In genomic region chr10:79346388-79347225, GRCh38 we compare ENCODE assay signal across 1 cellular context.
A peak's percentile ranks its signal among the peaks of the same experiment; 100 is the strongest.
TF ChIP-seq lines count a peak whose summit lies in the region.

No MANE protein-coding gene starts in this region.

TF ChIP-seq in HEK293, 187 proteins besides CTCF, POLR2A, EP300 and RAD21 (continued from another document):
- TF ChIP-seq, protein P1, sequence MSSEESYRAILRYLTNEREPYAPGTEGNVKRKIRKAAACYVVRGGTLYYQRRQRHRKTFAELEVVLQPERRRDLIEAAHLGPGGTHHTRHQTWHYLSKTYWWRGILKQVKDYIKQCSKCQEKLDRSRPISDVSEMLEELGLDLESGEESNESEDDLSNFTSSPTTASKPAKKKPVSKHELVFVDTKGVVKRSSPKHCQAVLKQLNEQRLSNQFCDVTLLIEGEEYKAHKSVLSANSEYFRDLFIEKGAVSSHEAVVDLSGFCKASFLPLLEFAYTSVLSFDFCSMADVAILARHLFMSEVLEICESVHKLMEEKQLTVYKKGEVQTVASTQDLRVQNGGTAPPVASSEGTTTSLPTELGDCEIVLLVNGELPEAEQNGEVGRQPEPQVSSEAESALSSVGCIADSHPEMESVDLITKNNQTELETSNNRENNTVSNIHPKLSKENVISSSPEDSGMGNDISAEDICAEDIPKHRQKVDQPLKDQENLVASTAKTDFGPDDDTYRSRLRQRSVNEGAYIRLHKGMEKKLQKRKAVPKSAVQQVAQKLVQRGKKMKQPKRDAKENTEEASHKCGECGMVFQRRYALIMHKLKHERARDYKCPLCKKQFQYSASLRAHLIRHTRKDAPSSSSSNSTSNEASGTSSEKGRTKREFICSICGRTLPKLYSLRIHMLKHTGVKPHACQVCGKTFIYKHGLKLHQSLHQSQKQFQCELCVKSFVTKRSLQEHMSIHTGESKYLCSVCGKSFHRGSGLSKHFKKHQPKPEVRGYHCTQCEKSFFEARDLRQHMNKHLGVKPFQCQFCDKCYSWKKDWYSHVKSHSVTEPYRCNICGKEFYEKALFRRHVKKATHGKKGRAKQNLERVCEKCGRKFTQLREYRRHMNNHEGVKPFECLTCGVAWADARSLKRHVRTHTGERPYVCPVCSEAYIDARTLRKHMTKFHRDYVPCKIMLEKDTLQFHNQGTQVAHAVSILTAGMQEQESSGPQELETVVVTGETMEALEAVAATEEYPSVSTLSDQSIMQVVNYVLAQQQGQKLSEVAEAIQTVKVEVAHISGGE (tag by site-specific recombination; conservative IDR thresholded peaks at IDR 0.05; ENCODE audit: low read depth): 0 out of 2 replicates have a peak, but pooled peaks have one; percentile 36
- peak; percentile 68 for TF ChIP-seq GLIS2 (tag by site-specific recombination; IDR thresholded peaks at IDR 0.05)
- TF ChIP-seq ZNF341 (tag by site-specific recombination; IDR thresholded peaks at IDR 0.05; ENCODE audit: low read depth): no peak
- no peak for TF ChIP-seq ZNF175 (tag by site-specific recombination; IDR thresholded peaks at IDR 0.05)
- TF ChIP-seq, protein P2, sequence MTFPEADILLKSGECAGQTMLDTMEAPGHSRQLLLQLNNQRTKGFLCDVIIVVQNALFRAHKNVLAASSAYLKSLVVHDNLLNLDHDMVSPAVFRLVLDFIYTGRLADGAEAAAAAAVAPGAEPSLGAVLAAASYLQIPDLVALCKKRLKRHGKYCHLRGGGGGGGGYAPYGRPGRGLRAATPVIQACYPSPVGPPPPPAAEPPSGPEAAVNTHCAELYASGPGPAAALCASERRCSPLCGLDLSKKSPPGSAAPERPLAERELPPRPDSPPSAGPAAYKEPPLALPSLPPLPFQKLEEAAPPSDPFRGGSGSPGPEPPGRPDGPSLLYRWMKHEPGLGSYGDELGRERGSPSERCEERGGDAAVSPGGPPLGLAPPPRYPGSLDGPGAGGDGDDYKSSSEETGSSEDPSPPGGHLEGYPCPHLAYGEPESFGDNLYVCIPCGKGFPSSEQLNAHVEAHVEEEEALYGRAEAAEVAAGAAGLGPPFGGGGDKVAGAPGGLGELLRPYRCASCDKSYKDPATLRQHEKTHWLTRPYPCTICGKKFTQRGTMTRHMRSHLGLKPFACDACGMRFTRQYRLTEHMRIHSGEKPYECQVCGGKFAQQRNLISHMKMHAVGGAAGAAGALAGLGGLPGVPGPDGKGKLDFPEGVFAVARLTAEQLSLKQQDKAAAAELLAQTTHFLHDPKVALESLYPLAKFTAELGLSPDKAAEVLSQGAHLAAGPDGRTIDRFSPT (tag by site-specific recombination; IDR thresholded peaks at IDR 0.05): no peak
- no peak for TF ChIP-seq HOXD13 (CRISPR knock-in tag; IDR thresholded peaks at IDR 0.05; ENCODE audit: borderline replicate concordance)
- no peak for TF ChIP-seq IKZF3 (tag by site-specific recombination; IDR thresholded peaks at IDR 0.05)
- TF ChIP-seq, protein P3, sequence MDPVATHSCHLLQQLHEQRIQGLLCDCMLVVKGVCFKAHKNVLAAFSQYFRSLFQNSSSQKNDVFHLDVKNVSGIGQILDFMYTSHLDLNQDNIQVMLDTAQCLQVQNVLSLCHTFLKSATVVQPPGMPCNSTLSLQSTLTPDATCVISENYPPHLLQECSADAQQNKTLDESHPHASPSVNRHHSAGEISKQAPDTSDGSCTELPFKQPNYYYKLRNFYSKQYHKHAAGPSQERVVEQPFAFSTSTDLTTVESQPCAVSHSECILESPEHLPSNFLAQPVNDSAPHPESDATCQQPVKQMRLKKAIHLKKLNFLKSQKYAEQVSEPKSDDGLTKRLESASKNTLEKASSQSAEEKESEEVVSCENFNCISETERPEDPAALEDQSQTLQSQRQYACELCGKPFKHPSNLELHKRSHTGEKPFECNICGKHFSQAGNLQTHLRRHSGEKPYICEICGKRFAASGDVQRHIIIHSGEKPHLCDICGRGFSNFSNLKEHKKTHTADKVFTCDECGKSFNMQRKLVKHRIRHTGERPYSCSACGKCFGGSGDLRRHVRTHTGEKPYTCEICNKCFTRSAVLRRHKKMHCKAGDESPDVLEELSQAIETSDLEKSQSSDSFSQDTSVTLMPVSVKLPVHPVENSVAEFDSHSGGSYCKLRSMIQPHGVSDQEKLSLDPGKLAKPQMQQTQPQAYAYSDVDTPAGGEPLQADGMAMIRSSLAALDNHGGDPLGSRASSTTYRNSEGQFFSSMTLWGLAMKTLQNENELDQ (tag by site-specific recombination; IDR thresholded peaks at IDR 0.05; ENCODE audit: low read depth): no peak
- TF ChIP-seq, protein P4, sequence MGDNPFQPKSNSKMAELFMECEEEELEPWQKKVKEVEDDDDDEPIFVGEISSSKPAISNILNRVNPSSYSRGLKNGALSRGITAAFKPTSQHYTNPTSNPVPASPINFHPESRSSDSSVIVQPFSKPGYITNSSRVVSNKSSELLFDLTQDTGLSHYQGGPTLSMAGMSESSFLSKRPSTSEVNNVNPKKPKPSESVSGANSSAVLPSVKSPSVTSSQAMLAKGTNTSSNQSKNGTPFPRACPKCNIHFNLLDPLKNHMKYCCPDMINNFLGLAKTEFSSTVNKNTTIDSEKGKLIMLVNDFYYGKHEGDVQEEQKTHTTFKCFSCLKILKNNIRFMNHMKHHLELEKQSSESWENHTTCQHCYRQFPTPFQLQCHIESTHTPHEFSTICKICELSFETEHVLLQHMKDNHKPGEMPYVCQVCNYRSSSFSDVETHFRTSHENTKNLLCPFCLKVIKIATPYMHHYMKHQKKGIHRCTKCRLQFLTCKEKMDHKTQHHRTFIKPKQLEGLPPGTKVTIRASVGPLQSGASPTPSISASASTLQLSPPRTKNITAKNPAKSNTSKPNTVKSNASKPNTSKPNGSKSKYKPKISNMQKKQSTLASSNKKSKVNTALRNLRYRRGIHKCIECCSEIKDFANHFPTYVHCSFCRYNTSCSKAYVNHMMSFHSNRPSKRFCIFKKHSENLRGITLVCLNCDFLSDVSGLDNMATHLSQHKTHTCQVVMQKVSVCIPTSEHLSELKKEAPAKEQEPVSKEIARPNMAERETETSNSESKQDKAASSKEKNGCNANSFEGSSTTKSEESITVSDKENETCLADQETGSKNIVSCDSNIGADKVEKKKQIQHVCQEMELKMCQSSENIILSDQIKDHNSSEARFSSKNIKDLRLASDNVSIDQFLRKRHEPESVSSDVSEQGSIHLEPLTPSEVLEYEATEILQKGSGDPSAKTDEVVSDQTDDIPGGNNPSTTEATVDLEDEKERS (tag by site-specific recombination; IDR thresholded peaks at IDR 0.05): no peak
- TF ChIP-seq ZNF350 (tag by site-specific recombination; IDR thresholded peaks at IDR 0.05): no peak
- no peak for TF ChIP-seq ZNF561 (tag by site-specific recombination; IDR thresholded peaks at IDR 0.05; ENCODE audit: borderline replicate concordance)
- TF ChIP-seq ZNF449 (tag by site-specific recombination; IDR thresholded peaks at IDR 0.05): no peak
- TF ChIP-seq ZBTB1 (tag by site-specific recombination; IDR thresholded peaks at IDR 0.05): no peak
- peak; percentile 100 for TF ChIP-seq ZIC2 (tag by site-specific recombination; IDR thresholded peaks at IDR 0.05)
- no peak for TF ChIP-seq ZNF280C (tag by site-specific recombination; IDR thresholded peaks at IDR 0.05)
- peak; percentile 56 for TF ChIP-seq ZNF335 (tag by site-specific recombination; conservative IDR thresholded peaks at IDR 0.05)
- TF ChIP-seq EGR2 (tag by site-specific recombination; IDR thresholded peaks at IDR 0.05; ENCODE audit: low read depth): no peak
- no peak for TF ChIP-seq ZNF239 (tag by site-specific recombination; IDR thresholded peaks at IDR 0.05)
- no peak for TF ChIP-seq ZNF292 (tag by site-specific recombination; IDR thresholded peaks at IDR 0.05; ENCODE audit: borderline replicate concordance, low read depth)
- no peak for TF ChIP-seq ZNF211 (tag by site-specific recombination; IDR thresholded peaks at IDR 0.05; ENCODE audit: low read depth)
- TF ChIP-seq ZNF776 (tag by site-specific recombination; IDR thresholded peaks at IDR 0.05; ENCODE audit: borderline replicate concordance): no peak
- no peak for TF ChIP-seq ZNF624 (tag by site-specific recombination; IDR thresholded peaks at IDR 0.05)
- peak; percentile 99 for TF ChIP-seq GLIS1 (tag by site-specific recombination; IDR thresholded peaks at IDR 0.05)
- TF ChIP-seq SP7 (tag by site-specific recombination; IDR thresholded peaks at IDR 0.05): no peak
- TF ChIP-seq ZNF146 (tag by site-specific recombination; IDR thresholded peaks at IDR 0.05): no peak
